ENCODE assay signal across 14 cellular contexts in the genomic region with DNA sequence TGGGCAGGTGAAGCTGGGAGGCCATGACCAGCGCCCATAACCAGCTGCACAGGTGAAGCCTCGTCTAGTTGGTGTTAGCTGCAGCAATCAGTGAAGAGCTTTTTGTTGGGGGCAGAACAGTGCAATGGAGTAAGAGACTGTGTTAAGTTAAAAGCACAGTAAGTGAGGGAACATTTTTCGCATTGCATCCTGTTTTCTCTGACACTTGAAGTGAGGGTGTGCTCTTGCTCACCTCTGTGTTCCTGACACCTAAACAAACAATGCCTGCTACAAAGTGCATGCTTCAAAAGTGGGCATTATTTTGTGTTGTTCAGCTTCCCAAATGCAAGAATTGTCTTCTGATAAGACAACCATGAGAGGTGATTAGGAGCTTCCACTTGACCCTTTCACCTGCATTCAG.
DNase-seq lines count a peak whose midpoint lies in the region; ATAC-seq and TF ChIP-seq lines count a peak whose summit lies in the region.
"Had no signal": no experiment of that assay in that cellular context is flagged by ENCODE, and none has a peak within 500 bp of the region (broad histone marks: within the 10 kb centered on the region; RNA-seq: fewer than 3 reads in every experiment).

No MANE protein-coding gene starts in this region.

- no peaks in the 10 kb centered on the region for H3K27me3 Mint-ChIP-seq in GM23338 (ENCODE audit: insufficient read depth, low read depth, poor library complexity)
- H3K27me3 Mint-ChIP-seq in stimulated activated memory B cell treated with anti-CD40 and anti-IgM and Interleukin-4, amounts not matched to agents 10 μg/mL and 1 μg/mL and 100 μg/mL, for 72 hours, result no peaks in the 10 kb centered on the region
- no peaks in the 10 kb centered on the region for H3K27me3 Mint-ChIP-seq in activated CD4-positive, alpha-beta T cell treated with anti-CD3 and anti-CD28 coated beads for 36 hours
- H3K27me3 Mint-ChIP-seq: CD4-positive, alpha-beta T cell had no signal

- no peak for ATAC-seq in GM23338
- peak; percentile 8 for ATAC-seq in stimulated activated memory B cell treated with anti-CD40 and anti-IgM and Interleukin-4, amounts not matched to agents 10 μg/mL and 1 μg/mL and 100 μg/mL, for 72 hours
- no peak for ATAC-seq in activated CD4-positive, alpha-beta T cell treated with anti-CD3 and anti-CD28 coated beads for 36 hours
- ATAC-seq in GM21447 (IDR thresholded peaks at IDR 0.05; ENCODE audit: unreplicated experiment), result no peak
- ATAC-seq: HCT116 had no signal

- no peaks in the 10 kb centered on the region for H3K4me1 ChIP-seq in GM23338 (ENCODE audit: insufficient read depth)

- TF ChIP-seq CTCF in GM23338 (conservative IDR thresholded peaks at IDR 0.05; ENCODE audit: low read depth in 2 of 2), result no peak

- no peak overlapping the region for H3K4me2 ChIP-seq in GM23338

- H3K27ac Mint-ChIP-seq in GM23338, result no peak overlapping the region
- no peak overlapping the region for H3K27ac Mint-ChIP-seq in stimulated activated memory B cell treated with anti-CD40 and anti-IgM and Interleukin-4, amounts not matched to agents 10 μg/mL and 1 μg/mL and 100 μg/mL, for 72 hours
- no peak overlapping the region for H3K27ac Mint-ChIP-seq in activated CD4-positive, alpha-beta T cell treated with anti-CD3 and anti-CD28 coated beads for 36 hours
- H3K27ac Mint-ChIP-seq: B cell; CD4-positive, alpha-beta T cell had no signal

- no peaks in the 10 kb centered on the region for H3F3A ChIP-seq in GM23338 (replicated peaks; ENCODE audit: low read depth)

- no peaks in the 10 kb centered on the region for H3K36me3 Mint-ChIP-seq in GM23338 (ENCODE audit: low read depth)
- no peaks in the 10 kb centered on the region for H3K36me3 Mint-ChIP-seq in stimulated activated memory B cell treated with anti-CD40 and anti-IgM and Interleukin-4, amounts not matched to agents 10 μg/mL and 1 μg/mL and 100 μg/mL, for 72 hours
- no peaks in the 10 kb centered on the region for H3K36me3 Mint-ChIP-seq in activated CD4-positive, alpha-beta T cell treated with anti-CD3 and anti-CD28 coated beads for 36 hours (ENCODE audit: low read depth)

- H3K9me3 Mint-ChIP-seq in GM23338, result peaks cover 6% of the 10 kb centered on the region; the same call in 2 of the 3 replicates
- H3K9me3 Mint-ChIP-seq in stimulated activated memory B cell treated with anti-CD40 and anti-IgM and Interleukin-4, amounts not matched to agents 10 μg/mL and 1 μg/mL and 100 μg/mL, for 72 hours, result no peaks in the 10 kb centered on the region
- H3K9me3 Mint-ChIP-seq in activated CD4-positive, alpha-beta T cell treated with anti-CD3 and anti-CD28 coated beads for 36 hours (ENCODE audit: low read depth), result no peaks in the 10 kb centered on the region
- H3K9me3 Mint-ChIP-seq: CD4-positive, alpha-beta T cell had no signal

- H3K27ac ChIP-seq in GM23338 (ENCODE audit: low read depth), result no peak overlapping the region

- no peaks in the 10 kb centered on the region for H3K36me3 ChIP-seq in GM23338 (ENCODE audit: insufficient read depth)

- DNase-seq in GM23338 (ENCODE audit: low spot score) (no peak), NCI-H345 (lab: John Stamatoyannopoulos, UW) (peak; percentile 25), NCI-H748 treated with DMSO at 0.1 percent for 48 hours (lab: John Stamatoyannopoulos, UW) (peak; percentile 21), kidney tubule cell (ENCODE audit: low spot score) (no peak)
- no peak for DNase-seq in activated CD4-positive, alpha-beta T cell treated with anti-CD3 and anti-CD28 coated beads for 36 hours
- DNase-seq: C1 segment of cervical spinal cord; Calu3; CD4-positive, alpha-beta T cell; DMS 273 treated with DMSO at 0.1 percent for 48 hours; GF-D8 had no signal

- no peaks in the 10 kb centered on the region for H3K27me3 ChIP-seq in GM23338 (ENCODE audit: insufficient read depth)

- no peak overlapping the region for H3K4me3 ChIP-seq in GM23338

- no peak overlapping the region for H3K4me3 Mint-ChIP-seq in GM23338
- no peak overlapping the region for H3K4me3 Mint-ChIP-seq in stimulated activated memory B cell treated with anti-CD40 and anti-IgM and Interleukin-4, amounts not matched to agents 10 μg/mL and 1 μg/mL and 100 μg/mL, for 72 hours
- no peak overlapping the region for H3K4me3 Mint-ChIP-seq in activated CD4-positive, alpha-beta T cell treated with anti-CD3 and anti-CD28 coated beads for 36 hours
- H3K4me3 Mint-ChIP-seq: B cell; CD4-positive, alpha-beta T cell had no signal

- POLR2A ChIA-PET in activated CD4-positive, alpha-beta T cell treated with anti-CD3 and anti-CD28 coated beads for 36 hours (lab: Charles Lee), result no interaction called here

- CTCF ChIA-PET in activated CD4-positive, alpha-beta T cell treated with anti-CD3 and anti-CD28 coated beads for 36 hours (lab: Charles Lee), result interaction anchor here (0.6 to 0.9 kb wide), 2 partner anchors 24 to 121 kb away, joined by 3 read pairs; no protein-coding TSS in a partner anchor

- H3K4me1 Mint-ChIP-seq in GM23338, result peaks cover 4% of the 10 kb centered on the region; the same call in 2 of the 3 replicates
- H3K4me1 Mint-ChIP-seq in stimulated activated memory B cell treated with anti-CD40 and anti-IgM and Interleukin-4, amounts not matched to agents 10 μg/mL and 1 μg/mL and 100 μg/mL, for 72 hours, result no peaks in the 10 kb centered on the region
- peaks cover 16% of the 10 kb centered on the region for H3K4me1 Mint-ChIP-seq in activated CD4-positive, alpha-beta T cell treated with anti-CD3 and anti-CD28 coated beads for 36 hours
- H3K4me1 Mint-ChIP-seq: B cell had no signal

- H3K9me2 ChIP-seq in GM23338 (ENCODE audit: insufficient read depth), result 0 out of 2 replicates have a peak, but pooled peaks cover 15% of the 10 kb centered on the region

- H2AFZ ChIP-seq in GM23338, result peak overlapping the region; percentile 81; the same call in 1 of the 2 replicates

- H3K79me2 ChIP-seq in GM23338 (replicated peaks; ENCODE audit: insufficient read depth), result no peaks in the 10 kb centered on the region

- no peaks in the 10 kb centered on the region for H4K20me1 ChIP-seq in GM23338 (replicated peaks; ENCODE audit: insufficient read depth)

- intact Hi-C loops in activated CD4-positive, alpha-beta T cell treated with anti-CD3 and anti-CD28 coated beads for 36 hours (cut with DNase I, micrococcal nuclease), result no loop called here

TF ChIP-seq in GM23338, 12 proteins besides CTCF, POLR2A, EP300 and RAD21:
- TF ChIP-seq, protein P1, sequence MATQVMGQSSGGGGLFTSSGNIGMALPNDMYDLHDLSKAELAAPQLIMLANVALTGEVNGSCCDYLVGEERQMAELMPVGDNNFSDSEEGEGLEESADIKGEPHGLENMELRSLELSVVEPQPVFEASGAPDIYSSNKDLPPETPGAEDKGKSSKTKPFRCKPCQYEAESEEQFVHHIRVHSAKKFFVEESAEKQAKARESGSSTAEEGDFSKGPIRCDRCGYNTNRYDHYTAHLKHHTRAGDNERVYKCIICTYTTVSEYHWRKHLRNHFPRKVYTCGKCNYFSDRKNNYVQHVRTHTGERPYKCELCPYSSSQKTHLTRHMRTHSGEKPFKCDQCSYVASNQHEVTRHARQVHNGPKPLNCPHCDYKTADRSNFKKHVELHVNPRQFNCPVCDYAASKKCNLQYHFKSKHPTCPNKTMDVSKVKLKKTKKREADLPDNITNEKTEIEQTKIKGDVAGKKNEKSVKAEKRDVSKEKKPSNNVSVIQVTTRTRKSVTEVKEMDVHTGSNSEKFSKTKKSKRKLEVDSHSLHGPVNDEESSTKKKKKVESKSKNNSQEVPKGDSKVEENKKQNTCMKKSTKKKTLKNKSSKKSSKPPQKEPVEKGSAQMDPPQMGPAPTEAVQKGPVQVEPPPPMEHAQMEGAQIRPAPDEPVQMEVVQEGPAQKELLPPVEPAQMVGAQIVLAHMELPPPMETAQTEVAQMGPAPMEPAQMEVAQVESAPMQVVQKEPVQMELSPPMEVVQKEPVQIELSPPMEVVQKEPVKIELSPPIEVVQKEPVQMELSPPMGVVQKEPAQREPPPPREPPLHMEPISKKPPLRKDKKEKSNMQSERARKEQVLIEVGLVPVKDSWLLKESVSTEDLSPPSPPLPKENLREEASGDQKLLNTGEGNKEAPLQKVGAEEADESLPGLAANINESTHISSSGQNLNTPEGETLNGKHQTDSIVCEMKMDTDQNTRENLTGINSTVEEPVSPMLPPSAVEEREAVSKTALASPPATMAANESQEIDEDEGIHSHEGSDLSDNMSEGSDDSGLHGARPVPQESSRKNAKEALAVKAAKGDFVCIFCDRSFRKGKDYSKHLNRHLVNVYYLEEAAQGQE (IDR thresholded peaks at IDR 0.05; ENCODE audit: unreplicated experiment), result no peak
- TF ChIP-seq NANOG (IDR thresholded peaks at IDR 0.05; ENCODE audit: borderline replicate concordance), result no peak
- TF ChIP-seq ZNF114 (CRISPR knock-in tag; IDR thresholded peaks at IDR 0.05), result no peak

Comparison
In these comparisons a context has a peak if more than half of its experiments do, and no peak if none do; other contexts are left out.
1. DNase-seq: peak in NCI-H345 (single experiment) and NCI-H748 treated with DMSO at 0.1 percent for 48 hours (single experiment); none in GM23338 (single experiment), activated CD4-positive, alpha-beta T cell treated with anti-CD3 and anti-CD28 coated beads for 36 hours (single experiment) and kidney tubule cell (single experiment).